ENCODE assay signal across 12 cellular contexts in the genomic region with DNA sequence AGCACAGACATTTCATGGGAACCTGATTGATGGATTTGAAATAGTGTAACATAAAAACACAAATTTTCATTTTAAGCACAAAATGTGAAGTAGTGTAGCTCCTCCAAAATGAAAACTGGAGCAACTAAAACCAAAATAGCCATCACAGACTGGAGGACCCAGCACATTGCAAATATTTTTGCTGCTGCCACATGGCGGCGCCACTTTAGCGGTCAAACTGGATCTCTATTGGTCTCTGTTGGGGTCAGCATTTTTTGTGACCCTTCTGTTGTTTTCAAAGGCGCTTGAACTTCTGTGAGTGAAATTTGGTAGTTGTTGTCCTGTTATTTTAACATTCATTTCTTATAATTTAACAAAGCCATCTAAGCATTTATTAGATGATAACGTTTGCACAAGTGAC.
DNase-seq lines count a peak whose midpoint lies in the region; ATAC-seq, FAIRE-seq and TF ChIP-seq lines count a peak whose summit lies in the region.
"Had no signal": no experiment of that assay in that cellular context is flagged by ENCODE, and none has a peak within 500 bp of the region (broad histone marks: within the 10 kb centered on the region; RNA-seq: fewer than 3 reads in every experiment).

No MANE protein-coding gene starts in this region.

- peak; percentile 17 for DNase-seq in DMS53 (lab: John Stamatoyannopoulos, UW)
- DNase-seq in DMS53 treated with DMSO at 0.1 percent for 48 hours (lab: John Stamatoyannopoulos, UW; ENCODE audit: unreplicated experiment) = no peak
- DNase-seq in HT-29 (ENCODE audit: low spot score) = peak; percentile 5
- DNase-seq in GM12878 (ENCODE audit: low read depth, low spot score) = no peak
- peak; percentile 59 for DNase-seq in neural progenitor cell (ENCODE audit: low spot score)
- no peak for DNase-seq in kidney
- DNase-seq in GM12891 (ENCODE audit: insufficient read length, low spot score) = no peak
- DNase-seq: activated CD8-positive, alpha-beta memory T cell treated with anti-CD3 and anti-CD28 coated beads, Interleukin-2, amount 10 ng/mL, durations not matched to agents 7 days and 5 days; amygdala; NCI-H1092 treated with DMSO at 0.1 percent for 48 hours had no signal

- FAIRE-seq in GM12878 (lab: Jason Lieb, UNC) (no peak), kidney (lab: Jason Lieb, UNC) (no peak), GM12891 (lab: Jason Lieb, UNC) (no peak)
- FAIRE-seq: GM19239 had no signal

- H3K27me3 ChIP-seq in GM12878 (replicated peaks in 1 of 2; ENCODE audit: control insufficient read depth in 2 of 2, insufficient read depth in 2 of 2, low read length in 1 of 2) (no peaks in the 10 kb centered on the region), neural progenitor cell (no peaks in the 10 kb centered on the region)

- H3K79me2 ChIP-seq in GM12878 (ENCODE audit: control insufficient read depth, insufficient read depth, low read length) (no peaks in the 10 kb centered on the region), neural progenitor cell (ENCODE audit: low read depth) (no peaks in the 10 kb centered on the region)

- H3K9ac ChIP-seq in GM12878 (ENCODE audit: control insufficient read depth, insufficient read depth, low read length) (no peak overlapping the region), neural progenitor cell (no peak overlapping the region), kidney (ENCODE audit: low read length in 2 of 2) (no peak overlapping the region)

- no peak overlapping the region for H2AFZ ChIP-seq in GM12878 (ENCODE audit: control insufficient read depth, low read depth, low read length)
- no peak overlapping the region for H2AFZ ChIP-seq in neural progenitor cell (replicated peaks)

- SMC1A ChIA-PET in GM12878 (lab: Charles Lee; ENCODE audit: uncharacterized antibody, unreplicated experiment) = interaction anchor here (1.3 to 1.4 kb wide), 3 partner anchors 17 to 483 kb away, joined by 3 read pairs; no protein-coding TSS in a partner anchor

- RAD21 ChIA-PET in GM12878 (lab: Charles Lee; ENCODE audit: unreplicated experiment) = no interaction called here

- CTCF ChIA-PET in GM12878 (lab: Yijun Ruan, JAX) = interaction anchor here (1.2 to 1.5 kb wide), 4 partner anchors 9 to 58 kb away, joined by 3 to 5 read pairs (median 4); no protein-coding TSS in a partner anchor

- H3F3A ChIP-seq in neural progenitor cell (ENCODE audit: low read depth) = no peaks in the 10 kb centered on the region

- H3K4me2 ChIP-seq in GM12878 (ENCODE audit: control insufficient read depth, insufficient read depth) (no peak overlapping the region), neural progenitor cell (no peak overlapping the region)

- intact Hi-C loops in GM12878 (cut with micrococcal nuclease; ENCODE audit: unreplicated experiment) (no loop called here), kidney (cut with DNase I) (no loop called here)

- TF ChIP-seq EP300 in GM12878 (IDR thresholded peaks at IDR 0.05; ENCODE audit: borderline replicate concordance in 1 of 2, control insufficient read depth in 1 of 2, low read depth in 2 of 2, low read length in 2 of 2) = no peak

- H3K27me3 Mint-ChIP-seq in neural progenitor cell (ENCODE audit: insufficient read depth, low read depth) = peaks cover 7% of the 10 kb centered on the region
- H3K27me3 Mint-ChIP-seq: activated CD8-positive, alpha-beta memory T cell treated with anti-CD3 and anti-CD28 coated beads, Interleukin-2, amount 10 ng/mL, durations not matched to agents 7 days and 5 days had no signal

- TF ChIP-seq CTCF in GM12878 (IDR thresholded peaks at IDR 0.05 in 2 of 3, conservative IDR thresholded peaks at IDR 0.05 in 1 of 3; ENCODE audit: control insufficient read depth in 2 of 3, extremely low read depth in 1 of 3, insufficient read depth in 1 of 3, low read depth in 3 of 3, low read length in 3 of 3) (peak; percentile 27 to 52 (median 37); a peak in 4 of 6 replicates), neural progenitor cell (IDR thresholded peaks at IDR 0.05) (peak; percentile 84), kidney (IDR thresholded peaks at IDR 0.05; ENCODE audit: borderline replicate concordance, extremely low read depth, insufficient read depth) (no peak)

- 12% methylated on average over 5 of the region's 5 CpGs for WGBS in GM12878 (ENCODE audit: insufficient coverage, insufficient replicate concordance, low lambda C conversion rate, missing lambda C conversion rate)

- in situ Hi-C loops in GM12878 (cut with MboI) = no loop called here

- TF ChIP-seq POLR2A in GM12878 (IDR thresholded peaks at IDR 0.05; ENCODE audit: low read depth, low read length) (no peak), GM12891 (IDR thresholded peaks at IDR 0.05; ENCODE audit: low read depth, low read length) (no peak)

- no peak overlapping the region for H3K4me3 Mint-ChIP-seq in neural progenitor cell
- H3K4me3 Mint-ChIP-seq: activated CD8-positive, alpha-beta memory T cell treated with anti-CD3 and anti-CD28 coated beads, Interleukin-2, amount 10 ng/mL, durations not matched to agents 7 days and 5 days had no signal

- no peaks in the 10 kb centered on the region for H3K36me3 ChIP-seq in GM12878 (ENCODE audit: control insufficient read depth in 2 of 2, insufficient read depth in 2 of 2, low read length in 1 of 2)
- no peaks in the 10 kb centered on the region for H3K36me3 ChIP-seq in neural progenitor cell
- no peaks in the 10 kb centered on the region for H3K36me3 ChIP-seq in kidney (ENCODE audit: control insufficient read depth in 1 of 2, insufficient read depth in 2 of 2, low read length in 2 of 2)

- H3K4me1 ChIP-seq in GM12878 (ENCODE audit: control insufficient read depth, insufficient read depth, low read length) (no peaks in the 10 kb centered on the region), neural progenitor cell (no peaks in the 10 kb centered on the region), kidney (ENCODE audit: control insufficient read depth in 1 of 2, insufficient read depth in 1 of 2, low read depth in 1 of 2, low read length in 2 of 2) (no peaks in the 10 kb centered on the region)

- BruUV-seq in GM12878 (replicated peaks; lab: Mats Ljungman, UMichigan) = no TSS peak

- H3K9me3 ChIP-seq in GM12878 (replicated peaks; ENCODE audit: control insufficient read depth, insufficient read depth, low read length) (no peaks in the 10 kb centered on the region), neural progenitor cell (ENCODE audit: low read depth) (no peaks in the 10 kb centered on the region), kidney (ENCODE audit: control insufficient read depth in 1 of 2, low read length in 2 of 2) (peaks cover 0 to 8% of the 10 kb centered on the region in 2 donors)

- POLR2A ChIA-PET in GM12878 (lab: Charles Lee) = no interaction called here

- H3K4me1 Mint-ChIP-seq in neural progenitor cell = no peaks in the 10 kb centered on the region
- H3K4me1 Mint-ChIP-seq: activated CD8-positive, alpha-beta memory T cell treated with anti-CD3 and anti-CD28 coated beads, Interleukin-2, amount 10 ng/mL, durations not matched to agents 7 days and 5 days had no signal

- peak; percentile 44; the same call in 1 of the 3 replicates for ATAC-seq in GM12878
- no peak for ATAC-seq in HG03354 (IDR thresholded peaks at IDR 0.05; ENCODE audit: poor library complexity, severe bottlenecking, unreplicated experiment)
- ATAC-seq: activated CD8-positive, alpha-beta memory T cell treated with anti-CD3 and anti-CD28 coated beads, Interleukin-2, amount 10 ng/mL, durations not matched to agents 7 days and 5 days had no signal

- no peak overlapping the region for H3K27ac Mint-ChIP-seq in neural progenitor cell
- H3K27ac Mint-ChIP-seq: activated CD8-positive, alpha-beta memory T cell treated with anti-CD3 and anti-CD28 coated beads, Interleukin-2, amount 10 ng/mL, durations not matched to agents 7 days and 5 days had no signal

- H4K20me1 ChIP-seq in GM12878 (ENCODE audit: control insufficient read depth, insufficient read depth) = no peaks in the 10 kb centered on the region
- H4K20me1 ChIP-seq in neural progenitor cell (ENCODE audit: low read depth) = no peaks in the 10 kb centered on the region

- H3K36me3 Mint-ChIP-seq in neural progenitor cell = no peaks in the 10 kb centered on the region
- H3K36me3 Mint-ChIP-seq: activated CD8-positive, alpha-beta memory T cell treated with anti-CD3 and anti-CD28 coated beads, Interleukin-2, amount 10 ng/mL, durations not matched to agents 7 days and 5 days had no signal

- peak; percentile 65 for TF ChIP-seq RAD21 in GM12878 (IDR thresholded peaks at IDR 0.05; ENCODE audit: insufficient read depth, low read depth, low read length)

- no peak overlapping the region for H3K4me3 ChIP-seq in GM12878
- no peak overlapping the region for H3K4me3 ChIP-seq in neural progenitor cell
- H3K4me3 ChIP-seq in kidney (ENCODE audit: low read length in 2 of 2) = no peak overlapping the region

- peaks cover 17% of the 10 kb centered on the region for H3K9me3 Mint-ChIP-seq in neural progenitor cell

- H3K27ac ChIP-seq in GM12878 (ENCODE audit: control insufficient read depth, insufficient read depth) (no peak overlapping the region), neural progenitor cell (no peak overlapping the region), kidney (ENCODE audit: low read depth in 2 of 2, low read length in 2 of 2) (no peak overlapping the region)

TF ChIP-seq in GM12878, 131 proteins besides CTCF, POLR2A, EP300 and RAD21 (continues in another document):
- no peak for TF ChIP-seq MXI1 (IDR thresholded peaks at IDR 0.05; ENCODE audit: low read depth, low read length)
- TF ChIP-seq, protein P1, sequence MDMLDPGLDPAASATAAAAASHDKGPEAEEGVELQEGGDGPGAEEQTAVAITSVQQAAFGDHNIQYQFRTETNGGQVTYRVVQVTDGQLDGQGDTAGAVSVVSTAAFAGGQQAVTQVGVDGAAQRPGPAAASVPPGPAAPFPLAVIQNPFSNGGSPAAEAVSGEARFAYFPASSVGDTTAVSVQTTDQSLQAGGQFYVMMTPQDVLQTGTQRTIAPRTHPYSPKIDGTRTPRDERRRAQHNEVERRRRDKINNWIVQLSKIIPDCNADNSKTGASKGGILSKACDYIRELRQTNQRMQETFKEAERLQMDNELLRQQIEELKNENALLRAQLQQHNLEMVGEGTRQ (IDR thresholded peaks at IDR 0.05; ENCODE audit: borderline replicate concordance, low read depth, low read length) = no peak
- no peak for TF ChIP-seq RCOR1 (conservative IDR thresholded peaks at IDR 0.05; ENCODE audit: low read depth, low read length)

TF ChIP-seq in GM12891, 5 proteins besides CTCF, POLR2A, EP300 and RAD21:
- TF ChIP-seq POLR2AphosphoS5 (IDR thresholded peaks at IDR 0.05; ENCODE audit: low read depth, low read length) (no peak), TAF1 (IDR thresholded peaks at IDR 0.05; ENCODE audit: low read depth, low read length) (no peak), SPI1 (IDR thresholded peaks at IDR 0.05; ENCODE audit: low read depth, low read length) (no peak), PAX5 (IDR thresholded peaks at IDR 0.05; ENCODE audit: insufficient read depth, low read length, severe bottlenecking) (no peak), POU2F2 (IDR thresholded peaks at IDR 0.05; ENCODE audit: low read depth, low read length) (no peak)

Comparison
In these comparisons a context has a peak if more than half of its experiments do, and no peak if none do; other contexts are left out.
1. DNase-seq: peak in DMS53 (single experiment), HT-29 (single experiment) and neural progenitor cell (single experiment); none in DMS53 treated with DMSO at 0.1 percent for 48 hours (single experiment), GM12878 (single experiment), kidney (single experiment) and GM12891 (single experiment).